ENCODE assay signal across 1 cellular context in the genomic region with DNA sequence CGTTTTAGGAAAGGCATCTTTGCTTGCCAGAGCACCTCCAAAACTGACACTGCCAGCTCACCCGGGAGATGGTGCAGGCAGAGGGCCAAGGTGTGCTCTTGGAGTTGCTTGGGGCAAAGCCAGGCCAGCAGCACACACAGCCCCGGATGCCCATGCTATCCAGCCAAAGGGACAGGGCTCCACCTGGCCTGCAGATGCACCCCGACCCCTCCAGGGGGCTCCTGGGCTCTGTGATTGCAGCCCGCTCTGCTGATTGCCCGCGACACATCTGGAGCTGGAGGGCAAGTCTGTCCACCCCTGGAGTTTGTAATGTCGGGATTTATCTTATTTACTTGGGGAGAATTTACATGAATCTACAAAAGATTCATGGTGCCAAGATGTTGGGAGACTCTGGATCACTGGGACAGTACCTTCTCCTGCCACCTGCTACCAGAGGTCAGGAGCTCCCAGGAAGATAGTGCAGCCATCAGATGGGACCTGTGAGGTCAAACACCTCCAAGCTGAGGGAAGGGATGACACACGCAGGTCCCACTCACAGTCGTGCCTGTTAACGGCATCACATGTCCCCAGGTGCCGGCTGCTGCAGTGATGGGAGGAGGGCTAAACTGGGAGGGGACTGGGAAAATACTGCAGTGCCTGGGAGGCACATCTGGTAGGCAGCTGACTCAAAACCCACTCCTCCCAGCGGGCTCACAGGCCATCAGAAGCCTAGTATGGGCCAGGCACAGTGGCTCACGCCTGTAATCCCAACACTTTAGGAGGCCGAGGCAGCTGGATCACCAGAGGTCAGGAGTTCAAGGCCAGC.
TF ChIP-seq lines count a peak whose summit lies in the region.

No MANE protein-coding gene starts in this region.

TF ChIP-seq in endothelial cell of umbilical vein, 7 proteins besides CTCF, POLR2A, EP300 and RAD21:
- TF ChIP-seq MYC (IDR thresholded peaks at IDR 0.05; ENCODE audit: low read depth, low read length) (no peak), FOS (IDR thresholded peaks at IDR 0.05; ENCODE audit: borderline replicate concordance, insufficient read depth, low read length) (no peak), JUN (IDR thresholded peaks at IDR 0.05; ENCODE audit: borderline replicate concordance, insufficient read depth, insufficient read length, low read depth) (no peak), EZH2 (IDR thresholded peaks at IDR 0.05; ENCODE audit: borderline replicate concordance, low read depth, low read length, severe bottlenecking) (no peak), GATA2 (IDR thresholded peaks at IDR 0.05; ENCODE audit: insufficient read depth, insufficient read length, low read depth, low read length) (no peak), POLR2AphosphoS5 (IDR thresholded peaks at IDR 0.05; ENCODE audit: insufficient read depth, low read depth, low read length) (no peak)
- TF ChIP-seq, protein P1, sequence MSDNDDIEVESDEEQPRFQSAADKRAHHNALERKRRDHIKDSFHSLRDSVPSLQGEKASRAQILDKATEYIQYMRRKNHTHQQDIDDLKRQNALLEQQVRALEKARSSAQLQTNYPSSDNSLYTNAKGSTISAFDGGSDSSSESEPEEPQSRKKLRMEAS (IDR thresholded peaks at IDR 0.05; ENCODE audit: insufficient read depth, insufficient read length): no peak
